Comparison of ENCODE assay signal across 2 cellular contexts in the genomic region with DNA sequence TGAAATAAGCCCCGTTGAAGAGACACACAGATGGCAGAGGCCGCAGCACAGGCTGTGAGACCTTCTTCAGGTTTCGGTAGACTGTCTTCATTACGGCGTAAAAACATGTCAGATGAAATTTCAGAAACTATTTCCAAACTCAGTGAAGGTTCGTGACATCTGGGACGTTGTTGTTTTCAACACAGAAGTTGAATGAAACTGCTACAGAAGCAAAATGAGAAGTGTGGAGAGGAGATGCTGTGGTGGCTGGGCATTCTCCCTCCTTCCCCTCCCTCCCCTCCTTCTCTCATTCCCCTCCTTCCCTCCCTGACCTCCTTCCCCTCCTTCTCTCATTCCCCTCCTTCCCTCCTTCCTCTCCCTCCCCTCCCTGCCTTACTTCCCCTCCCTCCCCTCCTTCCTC.
TF ChIP-seq lines count a peak whose summit lies in the region.

No MANE protein-coding gene starts in this region.

TF ChIP-seq in HepG2, 621 proteins besides CTCF, POLR2A, EP300 and RAD21:
- no peak for TF ChIP-seq MAFG (CRISPR knock-in tag; IDR thresholded peaks at IDR 0.05)
- TF ChIP-seq PCBP2 (optimal IDR thresholded peaks at IDR 0.05; ENCODE audit: low read depth, low read length, poor library complexity, severe bottlenecking) = peak; percentile 56
- peak; percentile 36 for TF ChIP-seq RBM22 (optimal IDR thresholded peaks at IDR 0.05; ENCODE audit: low read length)

TF ChIP-seq in IMR-90, 13 proteins besides CTCF, POLR2A, EP300 and RAD21:
- TF ChIP-seq RFX5 (IDR thresholded peaks at IDR 0.05; ENCODE audit: low read depth, low read length) = no peak
- TF ChIP-seq MXI1 (IDR thresholded peaks at IDR 0.05; ENCODE audit: borderline replicate concordance, low read depth, low read length) = no peak
- TF ChIP-seq, protein P1, sequence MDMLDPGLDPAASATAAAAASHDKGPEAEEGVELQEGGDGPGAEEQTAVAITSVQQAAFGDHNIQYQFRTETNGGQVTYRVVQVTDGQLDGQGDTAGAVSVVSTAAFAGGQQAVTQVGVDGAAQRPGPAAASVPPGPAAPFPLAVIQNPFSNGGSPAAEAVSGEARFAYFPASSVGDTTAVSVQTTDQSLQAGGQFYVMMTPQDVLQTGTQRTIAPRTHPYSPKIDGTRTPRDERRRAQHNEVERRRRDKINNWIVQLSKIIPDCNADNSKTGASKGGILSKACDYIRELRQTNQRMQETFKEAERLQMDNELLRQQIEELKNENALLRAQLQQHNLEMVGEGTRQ (IDR thresholded peaks at IDR 0.05; ENCODE audit: low read depth, low read length) = no peak
- no peak for TF ChIP-seq RCOR1 (IDR thresholded peaks at IDR 0.05; ENCODE audit: insufficient replicate concordance, low read length)
- no peak for TF ChIP-seq BHLHE40 (IDR thresholded peaks at IDR 0.05; ENCODE audit: low read depth, low read length)
- no peak for TF ChIP-seq NFE2L2 (IDR thresholded peaks at IDR 0.05; ENCODE audit: low read depth, low read length)
- no peak for TF ChIP-seq FOS (IDR thresholded peaks at IDR 0.05; ENCODE audit: low read depth, low read length)
- TF ChIP-seq, protein P2, sequence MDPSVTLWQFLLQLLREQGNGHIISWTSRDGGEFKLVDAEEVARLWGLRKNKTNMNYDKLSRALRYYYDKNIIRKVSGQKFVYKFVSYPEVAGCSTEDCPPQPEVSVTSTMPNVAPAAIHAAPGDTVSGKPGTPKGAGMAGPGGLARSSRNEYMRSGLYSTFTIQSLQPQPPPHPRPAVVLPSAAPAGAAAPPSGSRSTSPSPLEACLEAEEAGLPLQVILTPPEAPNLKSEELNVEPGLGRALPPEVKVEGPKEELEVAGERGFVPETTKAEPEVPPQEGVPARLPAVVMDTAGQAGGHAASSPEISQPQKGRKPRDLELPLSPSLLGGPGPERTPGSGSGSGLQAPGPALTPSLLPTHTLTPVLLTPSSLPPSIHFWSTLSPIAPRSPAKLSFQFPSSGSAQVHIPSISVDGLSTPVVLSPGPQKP (IDR thresholded peaks at IDR 0.05; ENCODE audit: borderline replicate concordance, low read depth, low read length) = no peak
- no peak for TF ChIP-seq SMC3 (IDR thresholded peaks at IDR 0.05; ENCODE audit: low read depth, low read length)
- TF ChIP-seq CHD1 (IDR thresholded peaks at IDR 0.05; ENCODE audit: low read depth, low read length) = no peak
- no peak for TF ChIP-seq MAZ (IDR thresholded peaks at IDR 0.05; ENCODE audit: borderline replicate concordance, low read depth, low read length)
- no peak for TF ChIP-seq CEBPB (IDR thresholded peaks at IDR 0.05; ENCODE audit: low read depth, low read length)
- TF ChIP-seq MAFK (IDR thresholded peaks at IDR 0.05; ENCODE audit: low read depth, low read length) = no peak
TF ChIP-seq in IMR-90: peak in this region for 0.
